8 cellular contexts compared by ENCODE assay signal in genomic region chr5:115625579-115626443, GRCh38. TPM values are rescaled to one million over a fixed set of nuclear protein-coding genes. Genes with fewer than 3 reads are reported as not detected.
A peak's percentile ranks its signal among the peaks of the same experiment; 100 is the strongest.
DNase-seq lines count a peak whose midpoint lies in the region; ATAC-seq, FAIRE-seq and TF ChIP-seq lines count a peak whose summit lies in the region.

Gene TMED7 (minus strand): TSS chr5:115626036. CDS start chr5:115625792, 244 bp downstream.

- H3K27me3 ChIP-seq in OCI-LY3 (ENCODE audit: low read depth, low read length) (peaks cover 8% of the 10 kb centered on the region), endothelial cell of umbilical vein (ENCODE audit: control insufficient read depth in 2 of 2, insufficient read depth in 2 of 2, low read length in 2 of 2) (no peaks in the 10 kb centered on the region)

- H3K9ac ChIP-seq in OCI-LY3 (ENCODE audit: low read length), result peak within 1 kb of the TSS; percentile 84
- peak within 1 kb of the TSS; percentile 93 for H3K9ac ChIP-seq in endothelial cell of umbilical vein (replicated peaks; ENCODE audit: extremely low read depth, insufficient read depth, low read length)

- H2AFZ ChIP-seq in OCI-LY3 (ENCODE audit: low read depth, low read length), result peak within 1 kb of the TSS; percentile 96
- peak within 1 kb of the TSS; percentile 84 for H2AFZ ChIP-seq in endothelial cell of umbilical vein (ENCODE audit: low read depth, low read length)

- peaks cover 50% of the 10 kb centered on the region for H3K79me2 ChIP-seq in OCI-LY3 (ENCODE audit: low read length)
- peaks cover 49% of the 10 kb centered on the region for H3K79me2 ChIP-seq in endothelial cell of umbilical vein (ENCODE audit: control insufficient read depth, insufficient read depth, low read length)

- H3K4me3 ChIP-seq in OCI-LY3 (ENCODE audit: low read length) (peak within 1 kb of the TSS; percentile 94), endothelial cell of umbilical vein (replicated peaks in 1 of 3; ENCODE audit: insufficient read depth in 1 of 3, low read depth in 1 of 3, low read length in 3 of 3) (peak within 1 kb of the TSS; percentile 86 to 98 (median 90))

- dilution Hi-C loops in endothelial cell of umbilical vein (cut with MboI; ENCODE audit: extremely low pct_ligation_motif_present, low sequenced_read_pairs), result no loop called here

- DNase-seq in D341Med (ENCODE audit: low spot score) (peak; percentile 95), HuH-7 (ENCODE audit: low spot score) (peak; percentile 85), endothelial cell of umbilical vein (ENCODE audit: low read depth, low spot score) (peak; percentile 99), midbrain (lab: John Stamatoyannopoulos, UW) (peak; percentile 98)
- peak; percentile 100 for DNase-seq in activated CD8-positive, alpha-beta memory T cell treated with anti-CD3 and anti-CD28 coated beads, Interleukin-2, amount 50 U/mL, for 48 hours
- peak; percentile 100 for DNase-seq in stimulated activated CD8-positive, alpha-beta memory T cell treated with anti-CD3 and anti-CD28 coated beads, Interleukin-2, amount 100 ng/mL, for 1 hour (ENCODE audit: low read depth in 2 of 2)

- CTCF ChIA-PET in endothelial cell of umbilical vein (lab: Charles Lee), result interaction anchor here (0.7 to 3.7 kb wide), 6 partner anchors 9 to 317 kb away, joined by 3 to 18 read pairs (median 4); no protein-coding TSS in a partner anchor

- peak; percentile 92 for FAIRE-seq in endothelial cell of umbilical vein (lab: Jason Lieb, UNC)

- H3K4me1 ChIP-seq in OCI-LY3 (ENCODE audit: low read length) (peaks cover 14% of the 10 kb centered on the region), endothelial cell of umbilical vein (ENCODE audit: control insufficient read depth, extremely low read depth, insufficient read depth, low read length) (peaks cover 30% of the 10 kb centered on the region)

- H4K20me1 ChIP-seq in OCI-LY3 (ENCODE audit: insufficient read depth, low read length), result peaks cover 31% of the 10 kb centered on the region
- H4K20me1 ChIP-seq in endothelial cell of umbilical vein (replicated peaks; ENCODE audit: control insufficient read depth, extremely low read depth, insufficient read depth, low read length), result no peaks in the 10 kb centered on the region

- H3K4me2 ChIP-seq in OCI-LY3 (ENCODE audit: low read length), result peak within 1 kb of the TSS; percentile 82
- H3K4me2 ChIP-seq in endothelial cell of umbilical vein (ENCODE audit: insufficient read depth, low read length), result peak within 1 kb of the TSS; percentile 98

- H3K36me3 ChIP-seq in OCI-LY3 (replicated peaks; ENCODE audit: low read depth, low read length) (no peaks in the 10 kb centered on the region), endothelial cell of umbilical vein (ENCODE audit: control insufficient read depth in 2 of 2, extremely low read depth in 1 of 2, insufficient read depth in 2 of 2, low read length in 2 of 2) (no peaks in the 10 kb centered on the region)

- H3K9me3 ChIP-seq in OCI-LY3 (ENCODE audit: insufficient read depth, low read length), result no peaks in the 10 kb centered on the region
- H3K9me3 ChIP-seq in endothelial cell of umbilical vein (replicated peaks; ENCODE audit: control insufficient read depth, insufficient read depth, low read length), result no peaks in the 10 kb centered on the region

- ATAC-seq in GM21515 (IDR thresholded peaks at IDR 0.05; ENCODE audit: unreplicated experiment), result peak; percentile 91

- TF ChIP-seq CTCF in OCI-LY3 (IDR thresholded peaks at IDR 0.05; ENCODE audit: low read depth, low read length) (no peak), endothelial cell of umbilical vein (IDR thresholded peaks at IDR 0.05; ENCODE audit: extremely low read depth in 1 of 2, insufficient read depth in 1 of 2, low read depth in 1 of 2, low read length in 2 of 2) (no peak)

- intact Hi-C loops in endothelial cell of umbilical vein (cut with micrococcal nuclease), result loop anchor here (1.0 to 5.0 kb wide), 4 partner anchors 23 to 407 kb away; partner anchors contain the start of genes ARL14EPL, FEM1C and TICAM2

- H3K27ac ChIP-seq in OCI-LY3 (ENCODE audit: low read length), result peak within 1 kb of the TSS; percentile 62
- peak within 1 kb of the TSS; percentile 83 for H3K27ac ChIP-seq in endothelial cell of umbilical vein (ENCODE audit: insufficient read depth, low read depth, low read length)

- POLR2A ChIA-PET in endothelial cell of umbilical vein (lab: Charles Lee), result no interaction called here

- BruUV-seq in endothelial cell of umbilical vein (replicated peaks; lab: Mats Ljungman, UMichigan), result TSS peak; percentile 51

- peak; percentile 96 for TF ChIP-seq POLR2A in endothelial cell of umbilical vein (IDR thresholded peaks at IDR 0.05; ENCODE audit: low read depth, low read length)

- peaks cover 2% of the 10 kb centered on the region for H3K9me1 ChIP-seq in endothelial cell of umbilical vein (replicated peaks; ENCODE audit: control insufficient read depth, extremely low read depth, insufficient read depth, low read length)

TF ChIP-seq in endothelial cell of umbilical vein, 7 proteins besides CTCF, POLR2A, EP300 and RAD21:
- TF ChIP-seq JUN (IDR thresholded peaks at IDR 0.05; ENCODE audit: borderline replicate concordance, insufficient read depth, insufficient read length, low read depth) (no peak), GATA2 (IDR thresholded peaks at IDR 0.05; ENCODE audit: insufficient read depth, insufficient read length, low read depth, low read length) (no peak), MYC (IDR thresholded peaks at IDR 0.05; ENCODE audit: low read depth, low read length) (peak; percentile 78), POLR2AphosphoS5 (IDR thresholded peaks at IDR 0.05; ENCODE audit: insufficient read depth, low read depth, low read length) (peak; percentile 95), MAX (IDR thresholded peaks at IDR 0.05; ENCODE audit: insufficient read depth, insufficient read length) (peak; percentile 72), FOS (IDR thresholded peaks at IDR 0.05; ENCODE audit: borderline replicate concordance, insufficient read depth, low read length) (peak; percentile 24), EZH2 (IDR thresholded peaks at IDR 0.05; ENCODE audit: borderline replicate concordance, low read depth, low read length, severe bottlenecking) (no peak)

RNA-seq across cellular contexts. Expression of gene TMED7, which starts in this region (rescaled TPM):
- total RNA-seq in endothelial cell of umbilical vein, result 101 TPM in 2 replicates
- polyA plus RNA-seq in endothelial cell of umbilical vein, result 57.6 and 125 TPM in 2 replicates
- 34.2 and 50.6 TPM in 2 replicates for polyA plus RNA-seq in endothelial cell of umbilical vein (2011; cell fraction: cytosol; rRNA removed)
- 18.8 and 20.7 TPM in 2 replicates for polyA plus RNA-seq in endothelial cell of umbilical vein (2011; cell fraction: nucleus; rRNA removed)
- 42.5 and 53.4 TPM in 2 replicates for polyA plus RNA-seq in endothelial cell of umbilical vein (2012)
- 41.8 and 47.0 TPM in 2 replicates for polyA minus RNA-seq in endothelial cell of umbilical vein
- 36.3 TPM for polyA minus RNA-seq in endothelial cell of umbilical vein (2011; cell fraction: cytosol; rRNA and poly(A)+ RNA removed)
- polyA minus RNA-seq in endothelial cell of umbilical vein (2011; cell fraction: nucleus; rRNA and poly(A)+ RNA removed), result 34.1 and 43.8 TPM in 2 replicates

Comparison
In these comparisons a context has a peak if more than half of its experiments do, and no peak if none do; other contexts are left out.
1. Peak in every context shown above with its lines: DNase-seq, ATAC-seq, H3K4me3 ChIP-seq and H3K27ac ChIP-seq.